11 cellular contexts compared by ENCODE assay signal in the genomic region with DNA sequence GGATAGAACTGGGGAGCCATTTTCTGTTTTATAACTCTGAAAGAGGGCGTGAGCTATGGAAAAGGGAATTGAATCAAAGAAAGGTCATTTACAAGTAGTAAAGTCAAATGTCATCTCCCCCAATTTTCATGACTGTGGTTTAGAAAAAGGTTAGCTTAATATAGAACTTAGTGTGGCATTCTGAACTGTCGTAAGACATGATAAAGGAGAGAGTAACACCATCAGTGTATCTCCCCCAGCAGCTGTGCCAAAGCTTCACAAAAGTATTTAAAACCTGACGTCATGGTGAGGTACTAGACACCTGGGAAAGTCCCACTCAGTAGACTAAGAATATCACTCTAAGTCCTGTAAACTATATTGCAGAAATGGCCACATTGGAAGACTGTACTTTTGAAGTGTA. TPM values are rescaled to one million over a fixed set of nuclear protein-coding genes. Genes with fewer than 3 reads are reported as not detected.
DNase-seq lines count a peak whose midpoint lies in the region; ATAC-seq and TF ChIP-seq lines count a peak whose summit lies in the region.
"Had no signal": no experiment of that assay in that cellular context is flagged by ENCODE, and none has a peak within 500 bp of the region (broad histone marks: within the 10 kb centered on the region; RNA-seq: fewer than 3 reads in every experiment).

No MANE protein-coding gene starts in this region.

- DNase-seq in foreskin keratinocyte: peak in 1 of 2 donors; percentile 31
- no peak for DNase-seq in AG08395 (ENCODE audit: low spot score)
- DNase-seq in nephron progenitor cell: no peak
- DNase-seq in activated effector memory CD4-positive, alpha-beta T cell treated with anti-CD3 and anti-CD28 coated beads, Interleukin-2, amount 50 U/mL, for 16 hours: no peak
- DNase-seq in HuH-7 (ENCODE audit: low spot score): no peak
- DNase-seq: effector CD4-positive, alpha-beta T cell had no signal

- H3K4me3 Mint-ChIP-seq in nephron progenitor cell: no peak overlapping the region
- H3K4me3 Mint-ChIP-seq: T-helper 1 cell treated with Interleukin-12 subunit alpha and Interleukin-12 subunit beta and Interleukin-4 antibody, amounts not matched to agents 30 μg/mL and 1 μg/mL, for 36 hours had no signal

- no peaks in the 10 kb centered on the region for H3K9me3 Mint-ChIP-seq in nephron progenitor cell
- H3K9me3 Mint-ChIP-seq: T-helper 1 cell treated with Interleukin-12 subunit alpha and Interleukin-12 subunit beta and Interleukin-4 antibody, amounts not matched to agents 30 μg/mL and 1 μg/mL, for 36 hours had no signal

- H3K27me3 ChIP-seq in foreskin keratinocyte: no peaks in the 10 kb centered on the region

- no peak overlapping the region for H3K27ac Mint-ChIP-seq in nephron progenitor cell
- H3K27ac Mint-ChIP-seq: T-helper 1 cell treated with Interleukin-12 subunit alpha and Interleukin-12 subunit beta and Interleukin-4 antibody, amounts not matched to agents 30 μg/mL and 1 μg/mL, for 36 hours had no signal

- peak; percentile 84 for ATAC-seq in GM18517 (IDR thresholded peaks at IDR 0.05; ENCODE audit: unreplicated experiment)
- peak; percentile 61 for ATAC-seq in GM21528 (IDR thresholded peaks at IDR 0.05; ENCODE audit: low FRiP score, unreplicated experiment)
- ATAC-seq in HG03175 (IDR thresholded peaks at IDR 0.05; ENCODE audit: unreplicated experiment): peak; percentile 76
- ATAC-seq in foreskin keratinocyte: peak; percentile 35

- H3K27ac ChIP-seq in foreskin keratinocyte: no peak overlapping the region
- H3K27ac ChIP-seq: neutrophil had no signal

- peaks cover 3% of the 10 kb centered on the region for H3K27me3 Mint-ChIP-seq in nephron progenitor cell (ENCODE audit: low read depth, poor library complexity)

- no peaks in the 10 kb centered on the region for H3K36me3 Mint-ChIP-seq in nephron progenitor cell (ENCODE audit: low read depth)

- H3K4me1 Mint-ChIP-seq in nephron progenitor cell: peaks cover 12% of the 10 kb centered on the region

- no peak for TF ChIP-seq CTCF in foreskin keratinocyte (conservative IDR thresholded peaks at IDR 0.05)
- TF ChIP-seq CTCF in nephron progenitor cell (IDR thresholded peaks at IDR 0.05): no peak

- H3K4me1 ChIP-seq in foreskin keratinocyte: peaks cover 16% of the 10 kb centered on the region

RNA-seq across cellular contexts. Expression of a gene that starts 5.8 kb away (rescaled TPM):
- 8.1 and 11.4 TPM in 2 replicates for total RNA-seq in foreskin keratinocyte
- polyA plus RNA-seq in foreskin keratinocyte: 0.61 and 0.68 TPM in 2 replicates
